ENCODE assay signal across 8 cellular contexts in the genomic region with DNA sequence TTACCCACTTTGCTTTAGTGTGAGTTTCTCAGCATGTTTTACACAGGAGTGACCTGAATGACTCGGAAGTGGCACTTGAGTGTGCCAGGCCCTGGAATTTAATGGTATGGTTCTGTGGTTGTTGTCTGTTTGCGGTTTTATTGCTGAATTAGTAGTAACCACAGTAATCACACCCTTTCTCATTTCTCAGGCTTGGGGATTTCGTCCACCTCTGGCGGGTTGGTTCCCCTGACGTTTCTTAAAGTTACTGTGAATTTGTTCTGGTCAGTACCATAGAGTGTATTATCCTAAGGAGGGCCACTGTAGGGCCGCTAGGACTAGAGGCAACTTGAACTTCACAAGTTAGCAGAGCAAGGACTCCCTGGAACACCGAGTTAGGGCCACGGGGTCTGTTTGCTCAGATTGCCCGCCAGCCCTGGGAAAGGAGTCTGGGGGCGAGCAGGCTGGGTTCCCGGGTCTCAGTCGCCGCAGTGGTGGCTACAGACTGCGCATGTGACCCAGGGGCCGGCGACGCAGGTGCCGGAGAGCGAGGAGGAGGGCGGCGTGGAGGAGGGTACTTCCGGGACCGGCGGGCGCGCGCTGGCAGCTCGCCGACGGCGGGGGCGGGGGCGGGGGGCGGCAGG. TPM values are rescaled to one million over a fixed set of nuclear protein-coding genes. Genes with fewer than 3 reads are reported as not detected.
A peak's percentile ranks its signal among the peaks of the same experiment; 100 is the strongest.
DNase-seq lines count a peak whose midpoint lies in the region; ATAC-seq lines count a peak whose summit lies in the region.

No MANE protein-coding gene starts in this region.

- H3K27me3 Mint-ChIP-seq in activated naive CD8-positive, alpha-beta T cell treated with anti-CD3 and anti-CD28 coated beads for 36 hours: no peaks in the 10 kb centered on the region

- WGBS in HUES64: 4% methylated on average over 33 of the region's 34 CpGs

- no peaks in the 10 kb centered on the region for H3K36me3 ChIP-seq in HUES64 (ENCODE audit: insufficient read depth, low read length)

- no peaks in the 10 kb centered on the region for H3K9me3 ChIP-seq in HUES64 (ENCODE audit: insufficient read depth, low read depth, low read length)
- no peaks in the 10 kb centered on the region for H3K9me3 ChIP-seq in iPS-18c (ENCODE audit: control insufficient read depth, insufficient read depth, low read length)

- no peaks in the 10 kb centered on the region for H3K36me3 Mint-ChIP-seq in activated naive CD8-positive, alpha-beta T cell treated with anti-CD3 and anti-CD28 coated beads for 36 hours

- peak overlapping the region; percentile 63; the same call in 1 of the 2 replicates for H3K27ac ChIP-seq in HUES64 (ENCODE audit: low read depth, low read length)

- DNase-seq in NCI-H345 (lab: John Stamatoyannopoulos, UW) (peak; percentile 20), NCI-H345 treated with DMSO at 0.1 percent for 48 hours (lab: John Stamatoyannopoulos, UW; ENCODE audit: unreplicated experiment) (no peak), SKM-1 (lab: John Stamatoyannopoulos, UW; ENCODE audit: unreplicated experiment) (no peak)
- no peak for DNase-seq in activated naive CD8-positive, alpha-beta T cell treated with anti-CD3 and anti-CD28 coated beads for 36 hours
- DNase-seq in stimulated activated CD8-positive, alpha-beta memory T cell treated with anti-CD3 and anti-CD28 coated beads, Interleukin-7, amount 100 ng/mL, for 24 hours (ENCODE audit: low read depth): peak; percentile 4

- ATAC-seq in GM21529 (IDR thresholded peaks at IDR 0.05; ENCODE audit: unreplicated experiment): peak; percentile 83

- no peaks in the 10 kb centered on the region for H3K9me3 Mint-ChIP-seq in activated naive CD8-positive, alpha-beta T cell treated with anti-CD3 and anti-CD28 coated beads for 36 hours

- peak overlapping the region; percentile 90 for H3K27ac Mint-ChIP-seq in activated naive CD8-positive, alpha-beta T cell treated with anti-CD3 and anti-CD28 coated beads for 36 hours

- peaks cover 40% of the 10 kb centered on the region for H3K4me1 Mint-ChIP-seq in activated naive CD8-positive, alpha-beta T cell treated with anti-CD3 and anti-CD28 coated beads for 36 hours

- H3K4me3 Mint-ChIP-seq in activated naive CD8-positive, alpha-beta T cell treated with anti-CD3 and anti-CD28 coated beads for 36 hours: peak overlapping the region; percentile 84

- H3K4me3 ChIP-seq in HUES64 (ENCODE audit: low read length): peak overlapping the region; percentile 64
- H3K4me3 ChIP-seq in iPS-18c (ENCODE audit: insufficient read depth, low read depth, low read length): peak overlapping the region; percentile 49

- peaks cover 21% of the 10 kb centered on the region; the same call in 1 of the 2 replicates for H3K27me3 ChIP-seq in HUES64 (ENCODE audit: insufficient read depth, low read length)

- H3K4me1 ChIP-seq in HUES64 (ENCODE audit: insufficient read depth, low read length): no peaks in the 10 kb centered on the region

- peak overlapping the region; percentile 75 for H3K9ac ChIP-seq in HUES64 (ENCODE audit: low read depth, low read length)

RNA-seq across cellular contexts. Expression of gene KLHL32, which starts 0.5 kb away (rescaled TPM):
- polyA plus RNA-seq in HUES64 (2013, experiment 1 of 2): 0.25 TPM
- 0.63 TPM for polyA plus RNA-seq in HUES64 (2013, experiment 2 of 2)
- total RNA-seq in activated naive CD8-positive, alpha-beta T cell treated with anti-CD3 and anti-CD28 coated beads for 36 hours: 1 to 10 TPM in 1 of 2 experiments, under 1 TPM in 1; 0.82 to 1.3 TPM

RNA-seq across cellular contexts. Expression of gene NDUFAF4, which starts 26.3 kb away (rescaled TPM):
- polyA plus RNA-seq in HUES64 (2013, experiment 1 of 2): 106 TPM
- polyA plus RNA-seq in HUES64 (2013, experiment 2 of 2): 104 TPM
- total RNA-seq in activated naive CD8-positive, alpha-beta T cell treated with anti-CD3 and anti-CD28 coated beads for 36 hours: 10 to 100 TPM; 98.4 to 98.9 TPM

Comparison
In these comparisons a context has a peak if more than half of its experiments do, and no peak if none do; other contexts are left out.
1. DNase-seq: peak in NCI-H345 (single experiment) and stimulated activated CD8-positive, alpha-beta memory T cell treated with anti-CD3 and anti-CD28 coated beads, Interleukin-7, amount 100 ng/mL, for 24 hours (single experiment); none in NCI-H345 treated with DMSO at 0.1 percent for 48 hours (single experiment), activated naive CD8-positive, alpha-beta T cell treated with anti-CD3 and anti-CD28 coated beads for 36 hours (single experiment) and SKM-1 (single experiment).